ENCODE assay signal across 19 cellular contexts in genomic region chrY:2817131-2817530, GRCh38. TPM values are rescaled to one million over a fixed set of nuclear protein-coding genes. Genes with fewer than 3 reads are reported as not detected.
DNase-seq lines count a peak whose midpoint lies in the region; ATAC-seq and TF ChIP-seq lines count a peak whose summit lies in the region.
"Had no signal": no experiment of that assay in that cellular context is flagged by ENCODE, and none has a peak within 500 bp of the region (broad histone marks: within the 10 kb centered on the region; RNA-seq: fewer than 3 reads in every experiment).

No MANE protein-coding gene starts in this region.

- H3K36me3 ChIP-seq in GM23248 (ENCODE audit: low read depth) = no peaks in the 10 kb centered on the region
- H3K36me3 ChIP-seq in MG63 = no peaks in the 10 kb centered on the region
- H3K36me3 ChIP-seq in ovary = no peaks in the 10 kb centered on the region
- H3K36me3 ChIP-seq: BE2C; BLaER1 treated with 17β-estradiol and CSF1 and Interleukin-3, amounts not matched to agents 10 nM and 100 nM; HAP-1 had no signal

- intact Hi-C loops in ovary (cut with DNase I) = no loop called here

- WGBS in GM23248 (ENCODE audit: low coverage in 1 of 2, low lambda C conversion rate in 2 of 2, missing lambda C conversion rate in 2 of 2), 2 experiments = 15 to 27% methylated on average over 1 of the region's 1 CpG
- no CpG with 5 or more reads among the region's 1 CpG for WGBS in ovary, 3 donors

- H3K9me3 ChIP-seq in GM23248 (ENCODE audit: low read depth) (no peaks in the 10 kb centered on the region), MG63 (no peaks in the 10 kb centered on the region), ovary (no peaks in the 10 kb centered on the region)
- H3K9me3 ChIP-seq: BE2C; BLaER1 treated with 17β-estradiol and CSF1 and Interleukin-3, amounts not matched to agents 10 nM and 100 nM; HAP-1 had no signal

- no peak for TF ChIP-seq EP300 in ovary (IDR thresholded peaks at IDR 0.05)

- TF ChIP-seq CTCF in AG10803 (conservative IDR thresholded peaks at IDR 0.05; ENCODE audit: low read length) = no peak
- TF ChIP-seq CTCF in ovary (IDR thresholded peaks at IDR 0.05) = no peak

- H3K9me2 ChIP-seq in GM23248 (ENCODE audit: insufficient read depth) = no peaks in the 10 kb centered on the region

- H4K20me1 ChIP-seq in GM23248 (ENCODE audit: insufficient read depth) = no peaks in the 10 kb centered on the region
- H4K20me1 ChIP-seq: BLaER1 treated with 17β-estradiol and CSF1 and Interleukin-3, amounts not matched to agents 10 nM and 100 nM had no signal

- DNase-seq in AG10803 (ENCODE audit: low read depth) (peak; percentile 4), GM23248 (peak; percentile 9), MG63 (peak; percentile 78), fibroblast of peridontal ligament (ENCODE audit: extremely low read depth) (peak; percentile 57), ovary (no peak), T-helper 9 cell (no peak)
- DNase-seq: AML-193; BE2C; CD4-positive, alpha-beta T cell; CD8-positive, alpha-beta memory T cell; DMS 273 treated with DMSO at 0.1 percent for 48 hours; DMS79 had no signal

- no peak overlapping the region for H3K4me3 ChIP-seq in AG10803 (ENCODE audit: low read length)
- H3K4me3 ChIP-seq in GM23248 = no peak overlapping the region
- no peak overlapping the region for H3K4me3 ChIP-seq in MG63
- no peak overlapping the region for H3K4me3 ChIP-seq in ovary
- H3K4me3 ChIP-seq: BLaER1 treated with 17β-estradiol and CSF1 and Interleukin-3, amounts not matched to agents 10 nM and 100 nM; HAP-1 had no signal

- no peaks in the 10 kb centered on the region for H3K79me2 ChIP-seq in GM23248 (ENCODE audit: insufficient read depth)

- TF ChIP-seq POLR2A in ovary (IDR thresholded peaks at IDR 0.05) = no peak

- peaks cover 9% of the 10 kb centered on the region; the same call in 1 of the 2 replicates for H3F3A ChIP-seq in GM23248 (ENCODE audit: insufficient read depth)

- no peak for ATAC-seq in HG03521 (IDR thresholded peaks at IDR 0.05; ENCODE audit: unreplicated experiment)
- no peak for ATAC-seq in HG03378 (IDR thresholded peaks at IDR 0.05; ENCODE audit: unreplicated experiment)

- in situ Hi-C loops in GM23248 (cut with MboI) = no loop called here

- H3K4me1 ChIP-seq in GM23248 (ENCODE audit: insufficient read depth) = peaks cover 16% of the 10 kb centered on the region
- no peaks in the 10 kb centered on the region for H3K4me1 ChIP-seq in ovary (ENCODE audit: insufficient read depth)
- H3K4me1 ChIP-seq: BE2C; BLaER1 treated with 17β-estradiol and CSF1 and Interleukin-3, amounts not matched to agents 10 nM and 100 nM; HAP-1 had no signal

- H2AFZ ChIP-seq in GM23248 = no peak overlapping the region

- H3K4me2 ChIP-seq in GM23248 (ENCODE audit: unreplicated experiment) = no peak overlapping the region
- H3K4me2 ChIP-seq: BLaER1 treated with 17β-estradiol and CSF1 and Interleukin-3, amounts not matched to agents 10 nM and 100 nM had no signal

- H3K27me3 ChIP-seq in GM23248 (replicated peaks; ENCODE audit: insufficient read depth) (no peaks in the 10 kb centered on the region), MG63 (no peaks in the 10 kb centered on the region), ovary (no peaks in the 10 kb centered on the region)
- H3K27me3 ChIP-seq: BE2C; BLaER1 treated with 17β-estradiol and CSF1 and Interleukin-3, amounts not matched to agents 10 nM and 100 nM had no signal

- H3K27ac ChIP-seq in GM23248 = peak overlapping the region; percentile 41; the same call in 1 of the 2 replicates
- H3K27ac ChIP-seq in ovary = no peak overlapping the region
- H3K27ac ChIP-seq: 22Rv1; BLaER1 treated with 17β-estradiol and CSF1 and Interleukin-3, amounts not matched to agents 10 nM and 100 nM had no signal

- H3K9ac ChIP-seq in GM23248 = no peak overlapping the region
- H3K9ac ChIP-seq: BLaER1 treated with 17β-estradiol and CSF1 and Interleukin-3, amounts not matched to agents 10 nM and 100 nM had no signal

RNA-seq across cellular contexts. Expression of gene RPS4Y1, which starts 24.3 kb away (rescaled TPM):
- 197 and 237 TPM in 2 replicates for total RNA-seq in GM23248 (2014; rRNA removed; shearing (Covaris generic))
- polyA plus RNA-seq in GM23248 (2016; fragmentation: Nextera tagmentation; extraction: Ambion mirVana) (196 and 204 TPM in 2 replicates), ovary (not detected)
- 1,185 and 1,340 TPM in 2 replicates for total RNA-seq in MG63 (2014; rRNA removed; shearing (Covaris generic); ENCODE audit: low replicate concordance)
- 1 to 10 TPM in 1 of 7 donors, not detected in 6; 1.6 TPM for total RNA-seq in ovary
- polyA plus RNA-seq: CD14-positive monocyte; CD8-positive, alpha-beta memory T cell had no signal

RNA-seq across cellular contexts. Expression of gene SRY, which starts 29.6 kb away (rescaled TPM):
- total RNA-seq in GM23248 (2014; rRNA removed; shearing (Covaris generic)) = not detected in 2 replicates
- polyA plus RNA-seq in GM23248 (2016; fragmentation: Nextera tagmentation; extraction: Ambion mirVana) = 0.90 and 1.0 TPM in 2 replicates
- not detected in 2 replicates for total RNA-seq in MG63 (2014; rRNA removed; shearing (Covaris generic); ENCODE audit: low replicate concordance)
- total RNA-seq in ovary = not detected
- not detected for polyA plus RNA-seq in ovary
- total RNA-seq: CD4-positive, alpha-beta T cell; CD8-positive, alpha-beta memory T cell had no signal
- polyA plus RNA-seq: AG04450; CD14-positive monocyte; CD8-positive, alpha-beta memory T cell had no signal

Comparison
In these comparisons a context has a peak if more than half of its experiments do, and no peak if none do; other contexts are left out.
1. DNase-seq: peak in AG10803 (single experiment), GM23248 (single experiment), MG63 (single experiment) and fibroblast of peridontal ligament (single experiment); none in ovary (0 of 5) and T-helper 9 cell (single experiment).